14 cellular contexts compared by ENCODE assay signal in genomic region chr4:147340547-147341225, GRCh38.
DNase-seq lines count a peak whose midpoint lies in the region; ATAC-seq and TF ChIP-seq lines count a peak whose summit lies in the region.
"Had no signal": no experiment of that assay in that cellular context is flagged by ENCODE, and none has a peak within 500 bp of the region (broad histone marks: within the 10 kb centered on the region; RNA-seq: fewer than 3 reads in every experiment).

No MANE protein-coding gene starts in this region.

- CTCF ChIA-PET in CD8-positive, alpha-beta memory T cell (lab: Charles Lee), result no interaction called here

- H3K4me3 Mint-ChIP-seq in neural progenitor cell, result no peak overlapping the region
- no peak overlapping the region for H3K4me3 Mint-ChIP-seq in CD8-positive, alpha-beta memory T cell
- H3K4me3 Mint-ChIP-seq: activated CD8-positive, alpha-beta memory T cell treated with anti-CD3 and anti-CD28 coated beads, Interleukin-2, amount 10 ng/mL, durations not matched to agents 7 days and 5 days; activated naive CD4-positive, alpha-beta T cell treated with anti-CD3 and anti-CD28 coated beads, Interleukin-2, amount 10 ng/mL, durations not matched to agents 7 days and 5 days; stimulated activated naive CD8-positive, alpha-beta T cell treated with anti-CD3 and anti-CD28 coated beads, Interleukin-15, amount 100 ng/mL, for 72 hours had no signal

- no peak overlapping the region for H2AFZ ChIP-seq in neural progenitor cell (replicated peaks)

- H3K9me3 ChIP-seq in neural progenitor cell (ENCODE audit: low read depth), result no peaks in the 10 kb centered on the region
- no peaks in the 10 kb centered on the region for H3K9me3 ChIP-seq in CD8-positive, alpha-beta memory T cell (ENCODE audit: low read length)
- H3K9me3 ChIP-seq: right atrium auricular region had no signal

- no peaks in the 10 kb centered on the region for H3K36me3 ChIP-seq in neural progenitor cell
- no peaks in the 10 kb centered on the region for H3K36me3 ChIP-seq in CD8-positive, alpha-beta memory T cell (ENCODE audit: insufficient read depth, low read length)
- H3K36me3 ChIP-seq: right atrium auricular region had no signal

- POLR2A ChIA-PET in CD8-positive, alpha-beta memory T cell (lab: Charles Lee), result no interaction called here

- no peaks in the 10 kb centered on the region for H4K20me1 ChIP-seq in neural progenitor cell (ENCODE audit: low read depth)

- H3K4me3 ChIP-seq in neural progenitor cell, result no peak overlapping the region
- H3K4me3 ChIP-seq in CD8-positive, alpha-beta memory T cell (ENCODE audit: low read length), result no peak overlapping the region
- H3K4me3 ChIP-seq: right atrium auricular region had no signal

- H3K27ac Mint-ChIP-seq in neural progenitor cell, result no peak overlapping the region
- no peak overlapping the region for H3K27ac Mint-ChIP-seq in CD8-positive, alpha-beta memory T cell
- H3K27ac Mint-ChIP-seq: activated CD8-positive, alpha-beta memory T cell treated with anti-CD3 and anti-CD28 coated beads, Interleukin-2, amount 10 ng/mL, durations not matched to agents 7 days and 5 days; activated naive CD4-positive, alpha-beta T cell treated with anti-CD3 and anti-CD28 coated beads, Interleukin-2, amount 10 ng/mL, durations not matched to agents 7 days and 5 days; stimulated activated naive CD8-positive, alpha-beta T cell treated with anti-CD3 and anti-CD28 coated beads, Interleukin-15, amount 100 ng/mL, for 72 hours had no signal

- peak; percentile 74 for DNase-seq in dermis blood vessel endothelial cell
- peak; percentile 4 for DNase-seq in neural progenitor cell (ENCODE audit: low spot score)
- DNase-seq in RPMI8226, result no peak
- no peak for DNase-seq in CD8-positive, alpha-beta memory T cell
- DNase-seq in NCI-H2171 (lab: John Stamatoyannopoulos, UW), result no peak
- DNase-seq in NCI-H526 treated with DMSO at 0.1 percent for 48 hours (lab: John Stamatoyannopoulos, UW), result no peak
- DNase-seq: activated CD8-positive, alpha-beta memory T cell treated with anti-CD3 and anti-CD28 coated beads, Interleukin-2, amount 10 ng/mL, durations not matched to agents 7 days and 5 days; activated naive CD4-positive, alpha-beta T cell treated with anti-CD3 and anti-CD28 coated beads, Interleukin-2, amount 10 ng/mL, durations not matched to agents 7 days and 5 days; NCI-H1048; stimulated activated naive CD8-positive, alpha-beta T cell treated with anti-CD3 and anti-CD28 coated beads, Interleukin-15, amount 100 ng/mL, for 72 hours had no signal

- no peaks in the 10 kb centered on the region for H3K27me3 ChIP-seq in neural progenitor cell
- H3K27me3 ChIP-seq in CD8-positive, alpha-beta memory T cell (ENCODE audit: insufficient read depth, low read length, poor library complexity, severe bottlenecking), result no peaks in the 10 kb centered on the region
- H3K27me3 ChIP-seq: right atrium auricular region had no signal

- no peak overlapping the region for H3K9ac ChIP-seq in neural progenitor cell

- H3K27me3 Mint-ChIP-seq in neural progenitor cell (ENCODE audit: insufficient read depth, low read depth), result no peaks in the 10 kb centered on the region
- peaks cover 0 to 3% of the 10 kb centered on the region in 2 donors for H3K27me3 Mint-ChIP-seq in CD8-positive, alpha-beta memory T cell
- H3K27me3 Mint-ChIP-seq: activated CD8-positive, alpha-beta memory T cell treated with anti-CD3 and anti-CD28 coated beads, Interleukin-2, amount 10 ng/mL, durations not matched to agents 7 days and 5 days; activated naive CD4-positive, alpha-beta T cell treated with anti-CD3 and anti-CD28 coated beads, Interleukin-2, amount 10 ng/mL, durations not matched to agents 7 days and 5 days; stimulated activated naive CD8-positive, alpha-beta T cell treated with anti-CD3 and anti-CD28 coated beads, Interleukin-15, amount 100 ng/mL, for 72 hours had no signal

- no peaks in the 10 kb centered on the region for H3K79me2 ChIP-seq in neural progenitor cell (ENCODE audit: low read depth)

- H3K36me3 Mint-ChIP-seq in neural progenitor cell, result no peaks in the 10 kb centered on the region
- no peaks in the 10 kb centered on the region for H3K36me3 Mint-ChIP-seq in CD8-positive, alpha-beta memory T cell
- H3K36me3 Mint-ChIP-seq: activated CD8-positive, alpha-beta memory T cell treated with anti-CD3 and anti-CD28 coated beads, Interleukin-2, amount 10 ng/mL, durations not matched to agents 7 days and 5 days; activated naive CD4-positive, alpha-beta T cell treated with anti-CD3 and anti-CD28 coated beads, Interleukin-2, amount 10 ng/mL, durations not matched to agents 7 days and 5 days had no signal

- peaks cover 4% of the 10 kb centered on the region for H3K9me3 Mint-ChIP-seq in neural progenitor cell
- H3K9me3 Mint-ChIP-seq in CD8-positive, alpha-beta memory T cell, result peaks cover 0 to 3% (median 0%) of the 10 kb centered on the region in 5 donors
- H3K9me3 Mint-ChIP-seq: activated naive CD4-positive, alpha-beta T cell treated with anti-CD3 and anti-CD28 coated beads, Interleukin-2, amount 10 ng/mL, durations not matched to agents 7 days and 5 days had no signal

- H3K4me1 ChIP-seq in neural progenitor cell, result no peaks in the 10 kb centered on the region
- H3K4me1 ChIP-seq in CD8-positive, alpha-beta memory T cell (ENCODE audit: insufficient read depth, low read length), result no peaks in the 10 kb centered on the region
- H3K4me1 ChIP-seq: right atrium auricular region had no signal

- no peak for TF ChIP-seq CTCF in neural progenitor cell (IDR thresholded peaks at IDR 0.05)

- no peak overlapping the region for H3K27ac ChIP-seq in neural progenitor cell
- H3K27ac ChIP-seq in CD8-positive, alpha-beta memory T cell (ENCODE audit: low read depth, low read length), result no peak overlapping the region
- H3K27ac ChIP-seq: right atrium auricular region had no signal

- peaks cover 4% of the 10 kb centered on the region for H3K4me1 Mint-ChIP-seq in neural progenitor cell
- no peaks in the 10 kb centered on the region for H3K4me1 Mint-ChIP-seq in CD8-positive, alpha-beta memory T cell
- H3K4me1 Mint-ChIP-seq: activated CD8-positive, alpha-beta memory T cell treated with anti-CD3 and anti-CD28 coated beads, Interleukin-2, amount 10 ng/mL, durations not matched to agents 7 days and 5 days; activated naive CD4-positive, alpha-beta T cell treated with anti-CD3 and anti-CD28 coated beads, Interleukin-2, amount 10 ng/mL, durations not matched to agents 7 days and 5 days; stimulated activated naive CD8-positive, alpha-beta T cell treated with anti-CD3 and anti-CD28 coated beads, Interleukin-15, amount 100 ng/mL, for 72 hours had no signal

- H3F3A ChIP-seq in neural progenitor cell (ENCODE audit: low read depth), result no peaks in the 10 kb centered on the region

- ATAC-seq in GM18520 (IDR thresholded peaks at IDR 0.05; ENCODE audit: unreplicated experiment) (peak; percentile 47), HG03575 (IDR thresholded peaks at IDR 0.05; ENCODE audit: extremely low read depth, insufficient number of reproducible peaks, low FRiP score, unreplicated experiment) (peak; percentile 27)
- ATAC-seq: activated CD8-positive, alpha-beta memory T cell treated with anti-CD3 and anti-CD28 coated beads, Interleukin-2, amount 10 ng/mL, durations not matched to agents 7 days and 5 days; Panc1; stimulated activated naive CD8-positive, alpha-beta T cell treated with anti-CD3 and anti-CD28 coated beads, Interleukin-15, amount 100 ng/mL, for 72 hours had no signal

- no peak overlapping the region for H3K4me2 ChIP-seq in neural progenitor cell

Comparison
In these comparisons a context has a peak if more than half of its experiments do, and no peak if none do; other contexts are left out.
1. DNase-seq: peak in dermis blood vessel endothelial cell (single experiment) and neural progenitor cell (single experiment); none in RPMI8226 (single experiment), CD8-positive, alpha-beta memory T cell (0 of 5), NCI-H2171 (single experiment) and NCI-H526 treated with DMSO at 0.1 percent for 48 hours (single experiment).